ENCODE assay signal across 24 cellular contexts in the genomic region with DNA sequence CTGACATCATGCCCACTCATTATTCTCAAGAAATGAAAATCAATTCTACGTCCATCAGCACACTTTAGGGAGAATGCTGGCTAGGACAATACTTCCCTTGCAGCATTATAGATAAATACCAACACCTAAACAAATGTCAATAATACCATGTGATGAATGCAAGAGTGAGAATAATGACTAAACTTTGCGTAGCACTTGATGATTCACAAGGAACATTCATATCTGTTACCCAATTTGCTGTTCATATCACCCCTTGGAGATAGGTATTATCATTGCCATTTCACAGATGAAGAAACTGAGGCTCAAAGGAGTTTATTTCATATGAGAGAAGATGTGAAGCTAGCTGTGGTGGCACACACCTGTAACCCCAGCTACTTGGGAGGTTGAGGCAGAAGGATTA.
"Had no signal": no experiment of that assay in that cellular context is flagged by ENCODE, and none has a peak within 500 bp of the region (broad histone marks: within the 10 kb centered on the region; RNA-seq: fewer than 3 reads in every experiment).

No MANE protein-coding gene starts in this region.

- H3K9me3 ChIP-seq: esophagus muscularis mucosa, gastroesophageal sphincter, psoas muscle, right atrium auricular region, upper lobe of left lung had no signal

- H3K27ac Mint-ChIP-seq: activated CD4-positive, alpha-beta memory T cell treated with anti-CD3 and anti-CD28 coated beads for 36 hours; activated naive CD4-positive, alpha-beta T cell treated with anti-CD3 and anti-CD28 coated beads, Interleukin-2, amount 50 U/mL, for 24 hours; activated T-helper 1 cell treated with anti-CD3 and anti-CD28 coated beads, Interleukin-12 subunit alpha, Interleukin-12 subunit beta, Interleukin-2, Interleukin-4 antibody, amounts not matched to agents 30 ng/mL and 10 ng/mL and 1 ng/mL, durations not matched to agents 14 hours and 24 hours and 36 hours; brain; memory B cell; natural killer cell treated with Interleukin-12 subunit alpha and Interleukin-12 subunit beta and Interleukin-15 and Interleukin-18, amount 100 ng/mL, for 72 hours; T-helper 2 cell treated with Interferon-gamma antibody and Interleukin-4, amounts not matched to agents 5 μg/mL and 100 μg/mL, for 36 hours had no signal

- H3K9me3 Mint-ChIP-seq: activated CD4-positive, alpha-beta memory T cell treated with anti-CD3 and anti-CD28 coated beads for 36 hours; activated naive CD4-positive, alpha-beta T cell treated with anti-CD3 and anti-CD28 coated beads, Interleukin-2, amount 50 U/mL, for 24 hours; activated T-helper 1 cell treated with anti-CD3 and anti-CD28 coated beads, Interleukin-12 subunit alpha, Interleukin-12 subunit beta, Interleukin-2, Interleukin-4 antibody, amounts not matched to agents 30 ng/mL and 10 ng/mL and 1 ng/mL, durations not matched to agents 14 hours and 24 hours and 36 hours; memory B cell; natural killer cell treated with Interleukin-12 subunit alpha and Interleukin-12 subunit beta and Interleukin-15 and Interleukin-18, amount 100 ng/mL, for 72 hours; T-helper 2 cell treated with Interferon-gamma antibody and Interleukin-4, amounts not matched to agents 5 μg/mL and 100 μg/mL, for 36 hours had no signal

- H3K4me1 ChIP-seq: esophagus muscularis mucosa, gastroesophageal sphincter, right atrium auricular region had no signal

- H3K36me3 Mint-ChIP-seq: activated CD4-positive, alpha-beta memory T cell treated with anti-CD3 and anti-CD28 coated beads for 36 hours; activated naive CD4-positive, alpha-beta T cell treated with anti-CD3 and anti-CD28 coated beads, Interleukin-2, amount 50 U/mL, for 24 hours; brain; natural killer cell treated with Interleukin-12 subunit alpha and Interleukin-12 subunit beta and Interleukin-15 and Interleukin-18, amount 100 ng/mL, for 72 hours had no signal

- FAIRE-seq: colon, islet of Langerhans, TTC549 had no signal

- H3K4me3 Mint-ChIP-seq: activated CD4-positive, alpha-beta memory T cell treated with anti-CD3 and anti-CD28 coated beads for 36 hours; activated naive CD4-positive, alpha-beta T cell treated with anti-CD3 and anti-CD28 coated beads, Interleukin-2, amount 50 U/mL, for 24 hours; activated T-helper 1 cell treated with anti-CD3 and anti-CD28 coated beads, Interleukin-12 subunit alpha, Interleukin-12 subunit beta, Interleukin-2, Interleukin-4 antibody, amounts not matched to agents 30 ng/mL and 10 ng/mL and 1 ng/mL, durations not matched to agents 14 hours and 24 hours and 36 hours; brain; memory B cell; natural killer cell treated with Interleukin-12 subunit alpha and Interleukin-12 subunit beta and Interleukin-15 and Interleukin-18, amount 100 ng/mL, for 72 hours; T-helper 2 cell treated with Interferon-gamma antibody and Interleukin-4, amounts not matched to agents 5 μg/mL and 100 μg/mL, for 36 hours had no signal

- H3K4me3 ChIP-seq: esophagus muscularis mucosa, gastroesophageal sphincter, psoas muscle, right atrium auricular region, upper lobe of left lung had no signal

- H3K36me3 ChIP-seq: esophagus muscularis mucosa, gastroesophageal sphincter, right atrium auricular region, upper lobe of left lung had no signal

- ATAC-seq: gastroesophageal sphincter; left ventricle myocardium superior; natural killer cell treated with Interleukin-12 subunit alpha and Interleukin-12 subunit beta and Interleukin-15 and Interleukin-18, amount 100 ng/mL, for 72 hours; psoas muscle; stimulated activated naive CD8-positive, alpha-beta T cell treated with anti-CD3 and anti-CD28 coated beads, Interleukin-15, Interleukin-2, amounts not matched to agents 100 U/mL and 50 U/mL, for 24 hours had no signal

- DNase-seq: activated CD4-positive, alpha-beta memory T cell treated with anti-CD3 and anti-CD28 coated beads for 36 hours; activated gamma-delta T cell treated with Interleukin-2 at 50 U/mL for 16 hours; aorta; central memory CD4-positive, alpha-beta T cell; effector memory CD4-positive, alpha-beta T cell; head of caudate nucleus; hypothalamus; left ventricle myocardium superior; psoas muscle; stimulated activated CD4-positive, alpha-beta T cell treated with anti-CD3 and anti-CD28 coated beads, Interleukin-4, amount 100 ng/mL, for 24 hours; stimulated activated naive CD8-positive, alpha-beta T cell treated with anti-CD3 and anti-CD28 coated beads, Interleukin-15, Interleukin-2, amounts not matched to agents 100 U/mL and 50 U/mL, for 24 hours; upper lobe of left lung had no signal

- H3K4me1 Mint-ChIP-seq: brain had no signal

- H3K27me3 Mint-ChIP-seq: activated CD4-positive, alpha-beta memory T cell treated with anti-CD3 and anti-CD28 coated beads for 36 hours; activated naive CD4-positive, alpha-beta T cell treated with anti-CD3 and anti-CD28 coated beads, Interleukin-2, amount 50 U/mL, for 24 hours; memory B cell; natural killer cell treated with Interleukin-12 subunit alpha and Interleukin-12 subunit beta and Interleukin-15 and Interleukin-18, amount 100 ng/mL, for 72 hours had no signal

- H3K27me3 ChIP-seq: esophagus muscularis mucosa, gastroesophageal sphincter, right atrium auricular region, upper lobe of left lung had no signal

- H3K27ac ChIP-seq: esophagus muscularis mucosa, gastroesophageal sphincter, psoas muscle, right atrium auricular region, upper lobe of left lung had no signal
